Comparison of ENCODE assay signal across 9 cellular contexts in the genomic region with DNA sequence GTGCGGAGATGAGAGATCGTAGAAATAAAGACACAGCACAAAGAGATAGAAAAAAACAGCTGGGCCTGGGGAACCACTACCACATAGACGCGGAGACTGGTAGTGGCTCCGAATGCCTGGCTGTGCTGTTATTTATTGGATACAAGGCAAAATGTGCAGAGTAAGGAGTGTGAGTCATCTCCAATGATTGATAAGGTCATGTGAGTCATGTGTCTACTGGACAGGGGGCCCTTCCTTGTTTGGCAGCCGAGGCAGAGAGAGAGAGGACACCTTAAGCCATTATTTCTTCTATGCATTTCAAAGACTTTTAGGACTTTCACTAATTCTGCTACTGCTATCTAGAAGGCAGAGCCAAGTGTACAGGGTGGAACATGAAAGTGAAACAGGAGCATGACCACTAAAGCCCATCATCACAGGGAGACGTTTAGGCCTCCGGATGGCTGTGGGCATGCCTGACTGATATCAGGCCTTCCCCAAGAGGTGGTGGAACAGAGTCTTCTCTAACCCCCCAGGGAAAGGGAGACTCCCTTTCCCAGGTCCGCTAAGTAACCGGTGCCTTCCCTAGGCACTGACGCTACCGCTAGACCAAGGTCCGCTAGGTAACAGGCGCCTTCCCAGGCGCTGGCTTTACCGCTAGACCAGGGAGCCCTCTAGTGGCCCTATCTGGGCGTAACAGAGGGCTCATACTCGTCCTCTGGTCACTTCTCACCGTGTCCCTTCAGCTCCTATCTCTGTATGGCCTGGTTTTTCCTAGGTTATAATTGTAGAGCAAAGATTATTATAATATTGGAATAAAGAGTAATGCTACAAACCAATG.
DNase-seq lines count a peak whose midpoint lies in the region; ATAC-seq and TF ChIP-seq lines count a peak whose summit lies in the region.
"Had no signal": no experiment of that assay in that cellular context is flagged by ENCODE, and none has a peak within 500 bp of the region (broad histone marks: within the 10 kb centered on the region; RNA-seq: fewer than 3 reads in every experiment).

No MANE protein-coding gene starts in this region.

- H3K36me3 Mint-ChIP-seq in activated CD8-positive, alpha-beta memory T cell treated with anti-CD3 and anti-CD28 coated beads, Interleukin-2, amount 10 ng/mL, durations not matched to agents 7 days and 5 days: no peaks in the 10 kb centered on the region

- 69 to 70% methylated on average over 19 of the region's 19 CpGs for WGBS in body of pancreas, 2 donors

- no peaks in the 10 kb centered on the region for H3K79me2 ChIP-seq in osteoblast (ENCODE audit: insufficient read depth, low read length)

- peak; percentile 53 for ATAC-seq in body of pancreas
- no peak for ATAC-seq in activated CD8-positive, alpha-beta memory T cell treated with anti-CD3 and anti-CD28 coated beads, Interleukin-2, amount 10 ng/mL, durations not matched to agents 7 days and 5 days

- no peak overlapping the region for H3K27ac Mint-ChIP-seq in activated CD8-positive, alpha-beta memory T cell treated with anti-CD3 and anti-CD28 coated beads, Interleukin-2, amount 10 ng/mL, durations not matched to agents 7 days and 5 days
- H3K27ac Mint-ChIP-seq: B cell had no signal

- H3K4me1 ChIP-seq in body of pancreas (no peaks in the 10 kb centered on the region), osteoblast (ENCODE audit: insufficient read depth, low read length) (no peaks in the 10 kb centered on the region)

- peaks cover 5% of the 10 kb centered on the region for H3K9me3 Mint-ChIP-seq in activated CD8-positive, alpha-beta memory T cell treated with anti-CD3 and anti-CD28 coated beads, Interleukin-2, amount 10 ng/mL, durations not matched to agents 7 days and 5 days (ENCODE audit: low read depth)

- intact Hi-C loops in body of pancreas (cut with DNase I): no loop called here

- no peaks in the 10 kb centered on the region for H3K27me3 Mint-ChIP-seq in activated CD8-positive, alpha-beta memory T cell treated with anti-CD3 and anti-CD28 coated beads, Interleukin-2, amount 10 ng/mL, durations not matched to agents 7 days and 5 days
- H3K27me3 Mint-ChIP-seq: B cell had no signal

- TF ChIP-seq POLR2A in NB4 (IDR thresholded peaks at IDR 0.05; ENCODE audit: extremely low read depth, insufficient read length) (no peak), body of pancreas (IDR thresholded peaks at IDR 0.05) (no peak)

- DNase-seq in NCI-H1436 (lab: John Stamatoyannopoulos, UW): peak; percentile 19
- DNase-seq in NCI-H1436 treated with DMSO at 0.1 percent for 48 hours (lab: John Stamatoyannopoulos, UW): no peak
- DNase-seq in NB4 (ENCODE audit: low read depth): peak; percentile 32
- DNase-seq in body of pancreas: peak; percentile 38 to 57 (median 51)
- no peak for DNase-seq in osteoblast (ENCODE audit: insufficient read length, low spot score, missing footprints)
- no peak for DNase-seq in NOMO-1 (lab: John Stamatoyannopoulos, UW; ENCODE audit: unreplicated experiment in 2 of 2)
- no peak for DNase-seq in activated CD8-positive, alpha-beta memory T cell treated with anti-CD3 and anti-CD28 coated beads, Interleukin-2, amount 10 ng/mL, durations not matched to agents 7 days and 5 days
- DNase-seq in inferior parietal cortex (ENCODE audit: extremely low spot score): no peak

- H3K27me3 ChIP-seq in body of pancreas: no peaks in the 10 kb centered on the region
- H3K27me3 ChIP-seq in osteoblast (ENCODE audit: insufficient read depth, low read length): no peaks in the 10 kb centered on the region

- no peak overlapping the region for H3K4me2 ChIP-seq in osteoblast (ENCODE audit: insufficient read depth, low read length)

- no peak overlapping the region for H3K4me3 Mint-ChIP-seq in activated CD8-positive, alpha-beta memory T cell treated with anti-CD3 and anti-CD28 coated beads, Interleukin-2, amount 10 ng/mL, durations not matched to agents 7 days and 5 days
- H3K4me3 Mint-ChIP-seq: B cell had no signal

- H3K4me3 ChIP-seq in NB4 (ENCODE audit: low read depth, low read length) (no peak overlapping the region), body of pancreas (no peak overlapping the region), osteoblast (ENCODE audit: insufficient read depth, low read length) (peak overlapping the region; percentile 35)

- CTCF ChIA-PET in activated CD8-positive, alpha-beta memory T cell treated with anti-CD3 and anti-CD28 coated beads, Interleukin-2, amount 10 ng/mL, durations not matched to agents 7 days and 5 days (lab: Charles Lee): no interaction called here

- TF ChIP-seq CTCF in NB4 (IDR thresholded peaks at IDR 0.05; ENCODE audit: low read depth, low read length): peak; percentile 43
- TF ChIP-seq CTCF in body of pancreas (IDR thresholded peaks at IDR 0.05): peak in 5 of 7 experiments; percentile 22 to 43 (median 37)
- TF ChIP-seq CTCF in osteoblast (IDR thresholded peaks at IDR 0.05; ENCODE audit: extremely low read depth, low read depth, low read length): no peak

- no peaks in the 10 kb centered on the region for H4K20me1 ChIP-seq in osteoblast (ENCODE audit: insufficient read depth, low read length)

- H3K36me3 ChIP-seq in body of pancreas (replicated peaks in 1 of 2; ENCODE audit: insufficient read depth in 1 of 2, low read depth in 2 of 2) (no peaks in the 10 kb centered on the region), osteoblast (ENCODE audit: insufficient read depth, low read length) (no peaks in the 10 kb centered on the region)

- H3K4me1 Mint-ChIP-seq in activated CD8-positive, alpha-beta memory T cell treated with anti-CD3 and anti-CD28 coated beads, Interleukin-2, amount 10 ng/mL, durations not matched to agents 7 days and 5 days: no peaks in the 10 kb centered on the region
- H3K4me1 Mint-ChIP-seq: B cell had no signal

- no peak overlapping the region for H3K27ac ChIP-seq in body of pancreas
- H3K27ac ChIP-seq in osteoblast (ENCODE audit: low read depth, low read length): no peak overlapping the region

- no peak overlapping the region for H2AFZ ChIP-seq in osteoblast (ENCODE audit: low read length)

- H3K9me3 ChIP-seq in body of pancreas (no peaks in the 10 kb centered on the region), osteoblast (ENCODE audit: low read depth, low read length) (peaks cover 3% of the 10 kb centered on the region)

Comparison
In these comparisons a context has a peak if more than half of its experiments do, and no peak if none do; other contexts are left out.
1. DNase-seq: peak in NCI-H1436 (single experiment), NB4 (single experiment) and body of pancreas (4 of 4); none in NCI-H1436 treated with DMSO at 0.1 percent for 48 hours (single experiment), osteoblast (single experiment), NOMO-1 (0 of 2), activated CD8-positive, alpha-beta memory T cell treated with anti-CD3 and anti-CD28 coated beads, Interleukin-2, amount 10 ng/mL, durations not matched to agents 7 days and 5 days (single experiment) and inferior parietal cortex (single experiment).